8 cellular contexts compared by ENCODE assay signal in genomic region chr1:213374369-213374768, GRCh38.
DNase-seq lines count a peak whose midpoint lies in the region; ATAC-seq and TF ChIP-seq lines count a peak whose summit lies in the region.

No MANE protein-coding gene starts in this region.

- H3K36me3 ChIP-seq in Panc1 (ENCODE audit: control insufficient read depth, insufficient read depth, low read length) = no peaks in the 10 kb centered on the region

- in situ Hi-C loops in Panc1 (cut with HindIII; ENCODE audit: low pct_unique_long_range_greater_than_20kb, low sequenced_read_pairs) = no loop called here

- POLR2A ChIA-PET in Panc1 (lab: Charles Lee) = no interaction called here

- no peaks in the 10 kb centered on the region for H3K27me3 ChIP-seq in Panc1 (ENCODE audit: control insufficient read depth, insufficient read depth, low read length)

- TF ChIP-seq RAD21 in Ishikawa (IDR thresholded peaks at IDR 0.05; ENCODE audit: low read depth) = peak; percentile 80

- TF ChIP-seq CTCF in Panc1 (IDR thresholded peaks at IDR 0.05) = peak; percentile 93

- no TSS peak for BruUV-seq in Panc1 (replicated peaks; lab: Mats Ljungman, UMichigan)

- peak; percentile 52 for DNase-seq in EH (ENCODE audit: low read depth)
- DNase-seq in Panc1 (ENCODE audit: low read depth, low spot score) = peak; percentile 20
- peak; percentile 14 for DNase-seq in activated effector memory CD4-positive, alpha-beta T cell treated with Interleukin-2 at 50 U/mL for 16 hours
- peak; percentile 42 to 90 (median 75) for DNase-seq in head of caudate nucleus
- DNase-seq in retina = peak; percentile 73

- CTCF ChIA-PET in Panc1 (lab: Charles Lee) = no interaction called here

- no peak overlapping the region for H3K4me3 ChIP-seq in Panc1 (ENCODE audit: low read depth in 2 of 2, low read length in 2 of 2)

- intact Hi-C loops in Panc1 (cut with micrococcal nuclease; ENCODE audit: unreplicated experiment) = loop anchor here (2.0 kb wide), 1 partner anchor 748 kb away; no protein-coding TSS in a partner anchor
- intact Hi-C loops in head of caudate nucleus (cut with DNase I) = loop anchor here (5.0 kb wide), 1 partner anchor 753 kb away; no protein-coding TSS in a partner anchor

- TF ChIP-seq EP300 in Ishikawa (IDR thresholded peaks at IDR 0.05; ENCODE audit: borderline replicate concordance) = no peak

- ATAC-seq in GM21526 (IDR thresholded peaks at IDR 0.05; ENCODE audit: low FRiP score, unreplicated experiment) (peak; percentile 81), Panc1 (peak; percentile 82; the same call in 1 of the 2 replicates), GM18520 (IDR thresholded peaks at IDR 0.05; ENCODE audit: unreplicated experiment) (no peak)

- no peak overlapping the region for H3K27ac ChIP-seq in Panc1 (ENCODE audit: low read length)

- H3K4me1 ChIP-seq in Panc1 (ENCODE audit: control insufficient read depth, insufficient read depth, low read length) = no peaks in the 10 kb centered on the region

- no peaks in the 10 kb centered on the region for H3K9me3 ChIP-seq in Panc1 (ENCODE audit: control insufficient read depth, insufficient read depth, low read depth, low read length)

TF ChIP-seq in Ishikawa, 13 proteins besides CTCF, POLR2A, EP300 and RAD21:
- 0 out of 2 replicates have a peak, but pooled peaks have one; percentile 41 for TF ChIP-seq ZBTB7A (IDR thresholded peaks at IDR 0.05; ENCODE audit: low read depth)
- TF ChIP-seq EGR1 (IDR thresholded peaks at IDR 0.05) = no peak
TF ChIP-seq in Ishikawa: peak in this region for 1.

Comparison
In these comparisons a context has a peak if more than half of its experiments do, and no peak if none do; other contexts are left out.
1. DNase-seq: peak in every context shown above with its lines; median percentile 75 in head of caudate nucleus; 73 in retina; 52 in EH; 20 in Panc1; 14 in activated effector memory CD4-positive, alpha-beta T cell treated with Interleukin-2 at 50 U/mL for 16 hours.